ENCODE assay signal across 34 cellular contexts in genomic region chr5:180595046-180595379, GRCh38. TPM values are rescaled to one million over a fixed set of nuclear protein-coding genes. Genes with fewer than 3 reads are reported as not detected.
"Had no signal": no experiment of that assay in that cellular context is flagged by ENCODE, and none has a peak within 500 bp of the region (broad histone marks: within the 10 kb centered on the region; RNA-seq: fewer than 3 reads in every experiment).

No MANE protein-coding gene starts in this region.

- FAIRE-seq: keratinocyte, small intestine had no signal

- H3K4me3 ChIP-seq: ascending aorta, coronary artery, dorsolateral prefrontal cortex, gastrocnemius medialis, ovary, sigmoid colon, uterus had no signal

- ATAC-seq: activated CD4-positive, CD25-positive, alpha-beta regulatory T cell treated with anti-CD3 and anti-CD28 coated beads, Interleukin-2, amount 50 U/mL, for 24 hours; gastrocnemius medialis; left cardiac atrium; left ventricle myocardium superior; stimulated activated effector memory CD8-positive, alpha-beta T cell treated with anti-CD3 and anti-CD28 coated beads, Interleukin-12 subunit alpha, Interleukin-12 subunit beta, amount 100 ng/mL, for 72 hours had no signal

- H3K4me1 ChIP-seq: ascending aorta, gastrocnemius medialis, uterus had no signal

- H3K9me3 ChIP-seq: ascending aorta, gastrocnemius medialis, neutrophil, ovary, sigmoid colon, uterus had no signal

- H3K36me3 ChIP-seq: ascending aorta, gastrocnemius medialis, neutrophil, ovary, sigmoid colon, uterus had no signal

- H3K27ac ChIP-seq: ascending aorta, coronary artery, dorsolateral prefrontal cortex, gastrocnemius medialis, neutrophil, ovary, sigmoid colon, uterus had no signal

- H3K4me3 Mint-ChIP-seq: activated naive CD8-positive, alpha-beta T cell treated with anti-CD3 and anti-CD28 coated beads, Interleukin-2, amount 10 ng/mL, durations not matched to agents 7 days and 5 days; activated T-cell treated with anti-CD3 and anti-CD28 coated beads, Interleukin-2, amount 50 U/mL, for 4 hours; brain; nephron; stimulated activated effector memory CD8-positive, alpha-beta T cell treated with anti-CD3 and anti-CD28 coated beads, Interleukin-12 subunit alpha, Interleukin-12 subunit beta, amount 100 ng/mL, for 72 hours; stimulated activated naive CD8-positive, alpha-beta T cell treated with anti-CD3 and anti-CD28 coated beads, Interleukin-15, Interleukin-2, amounts not matched to agents 100 ng/mL and 50 ng/mL, for 24 hours; T-helper 2 cell treated with Interferon-gamma antibody and Interleukin-4, amounts not matched to agents 5 μg/mL and 100 μg/mL, for 36 hours; type B pancreatic cell had no signal

- H3K36me3 Mint-ChIP-seq: activated naive CD8-positive, alpha-beta T cell treated with anti-CD3 and anti-CD28 coated beads, Interleukin-2, amount 10 ng/mL, durations not matched to agents 7 days and 5 days; brain; stimulated activated effector memory CD8-positive, alpha-beta T cell treated with anti-CD3 and anti-CD28 coated beads, Interleukin-12 subunit alpha, Interleukin-12 subunit beta, amount 100 ng/mL, for 72 hours; type B pancreatic cell had no signal

- H3K9me3 Mint-ChIP-seq: activated naive CD8-positive, alpha-beta T cell treated with anti-CD3 and anti-CD28 coated beads, Interleukin-2, amount 10 ng/mL, durations not matched to agents 7 days and 5 days; activated T-cell treated with anti-CD3 and anti-CD28 coated beads, Interleukin-2, amount 50 U/mL, for 4 hours; activated T-helper 2 cell treated with anti-CD3 and anti-CD28 coated beads, Interferon-gamma antibody, Interleukin-2, Interleukin-4, amounts not matched to agents 10 μg/mL and 5 μg/mL and 100 μg/mL, durations not matched to agents 14 hours and 24 hours and 36 hours; nephron; stimulated activated effector memory CD8-positive, alpha-beta T cell treated with anti-CD3 and anti-CD28 coated beads, Interleukin-12 subunit alpha, Interleukin-12 subunit beta, amount 100 ng/mL, for 72 hours; stimulated activated naive CD8-positive, alpha-beta T cell treated with anti-CD3 and anti-CD28 coated beads, Interleukin-15, Interleukin-2, amounts not matched to agents 100 ng/mL and 50 ng/mL, for 24 hours; T-helper 2 cell treated with Interferon-gamma antibody and Interleukin-4, amounts not matched to agents 5 μg/mL and 100 μg/mL, for 36 hours; type B pancreatic cell had no signal

- DNase-seq: activated CD4-positive, alpha-beta T cell treated with anti-CD3 and anti-CD28 coated beads for 48 hours; activated CD4-positive, alpha-beta T cell treated with anti-CD3 and anti-CD28 coated beads, Interleukin-2, amount 50 U/mL, for 48 hours; activated naive CD8-positive, alpha-beta T cell treated with anti-CD3 and anti-CD28 coated beads, Interleukin-2, amount 10 ng/mL, durations not matched to agents 7 days and 5 days; activated T-cell treated with anti-CD3 and anti-CD28 coated beads, Interleukin-2, amount 50 U/mL, for 4 hours; effector memory CD4-positive, alpha-beta T cell; erythroblast; gastrocnemius medialis; glutamatergic neuron; left cardiac atrium; left ventricle myocardium superior; mammary epithelial cell; ovary; small intestine; stimulated activated CD4-positive, alpha-beta T cell treated with anti-CD3 and anti-CD28 coated beads, Interleukin-4, amount 100 ng/mL, for 24 hours; substantia nigra; T-helper 1 cell; uterus had no signal

- H3K27ac Mint-ChIP-seq: activated naive CD8-positive, alpha-beta T cell treated with anti-CD3 and anti-CD28 coated beads, Interleukin-2, amount 10 ng/mL, durations not matched to agents 7 days and 5 days; activated T-helper 2 cell treated with anti-CD3 and anti-CD28 coated beads, Interferon-gamma antibody, Interleukin-2, Interleukin-4, amounts not matched to agents 10 μg/mL and 5 μg/mL and 100 μg/mL, durations not matched to agents 14 hours and 24 hours and 36 hours; brain; progenitor cell of endocrine pancreas; T-helper 2 cell treated with Interferon-gamma antibody and Interleukin-4, amounts not matched to agents 5 μg/mL and 100 μg/mL, for 36 hours; type B pancreatic cell had no signal

- H3K27me3 ChIP-seq: ascending aorta, ovary, uterus had no signal

RNA-seq across cellular contexts. Expression of gene SCGB3A1, which starts 3.7 kb away (rescaled TPM):
- total RNA-seq: activated T-helper 2 cell treated with anti-CD3 and anti-CD28 coated beads, Interferon-gamma antibody, Interleukin-2, Interleukin-4, amounts not matched to agents 10 μg/mL and 5 μg/mL and 100 μg/mL, durations not matched to agents 14 hours and 24 hours and 36 hours; ascending aorta; cardiac septum; cerebellum; gastrocnemius medialis; left cardiac atrium; left ventricle myocardium superior; mammary epithelial cell; progenitor cell of endocrine pancreas; sigmoid colon had no signal
- polyA plus RNA-seq: keratinocyte, mammary epithelial cell had no signal

RNA-seq across cellular contexts. Expression of gene FLT4, which starts 54.4 kb away (rescaled TPM):
- total RNA-seq: mammary epithelial cell had no signal
- polyA plus RNA-seq: keratinocyte had no signal
